ENCODE assay signal across 21 cellular contexts in genomic region chr5:177261510-177261909, GRCh38. TPM values are rescaled to one million over a fixed set of nuclear protein-coding genes. Genes with fewer than 3 reads are reported as not detected.
DNase-seq lines count a peak whose midpoint lies in the region; ATAC-seq, FAIRE-seq and TF ChIP-seq lines count a peak whose summit lies in the region.
"Had no signal": no experiment of that assay in that cellular context is flagged by ENCODE, and none has a peak within 500 bp of the region (broad histone marks: within the 10 kb centered on the region; RNA-seq: fewer than 3 reads in every experiment).

No MANE protein-coding gene starts in this region.

- H3K9ac ChIP-seq in liver (ENCODE audit: low read depth in 1 of 2, low read length in 2 of 2), result no peak overlapping the region
- no peak overlapping the region for H3K9ac ChIP-seq in HepG2 (ENCODE audit: insufficient read depth, low read depth, low read length)
- no peak overlapping the region for H3K9ac ChIP-seq in endodermal cell (ENCODE audit: extremely low read depth, low read length, poor library complexity, severe bottlenecking)
- H3K9ac ChIP-seq: GM23248 had no signal

- H3K27me3 ChIP-seq in liver (ENCODE audit: control insufficient read depth in 4 of 4, insufficient read depth in 4 of 4, low read length in 3 of 4) (no peaks in the 10 kb centered on the region), HepG2 (ENCODE audit: control insufficient read depth in 1 of 2, insufficient read depth in 2 of 2, low read length in 2 of 2) (no peaks in the 10 kb centered on the region), endodermal cell (ENCODE audit: control insufficient read depth, insufficient read depth, low read length, poor library complexity, severe bottlenecking) (no peaks in the 10 kb centered on the region)
- H3K27me3 ChIP-seq: BE2C had no signal

- H3K79me2 ChIP-seq in HepG2 (ENCODE audit: insufficient read depth, low read length), result no peaks in the 10 kb centered on the region

- H3K4me2 ChIP-seq in HepG2 (ENCODE audit: low read depth, low read length), result no peak overlapping the region

- peaks cover 87% of the 10 kb centered on the region for H3K36me3 Mint-ChIP-seq in endodermal cell (ENCODE audit: low read depth)
- H3K36me3 Mint-ChIP-seq in progenitor cell of endocrine pancreas (ENCODE audit: insufficient read depth), result peaks cover 39% of the 10 kb centered on the region
- H3K36me3 Mint-ChIP-seq in MCF 10A (ENCODE audit: insufficient read depth, unreplicated experiment), result peaks cover 98% of the 10 kb centered on the region

- in situ Hi-C loops in HepG2 (cut with HindIII; ENCODE audit: extremely low pct_ligation_motif_present, low pct_unique_long_range_greater_than_20kb), result no loop called here

- H3K36me3 ChIP-seq in liver (ENCODE audit: control insufficient read depth in 4 of 4, insufficient read depth in 3 of 4, low read depth in 1 of 4, low read length in 3 of 4) (peaks cover 6 to 51% (median 39%) of the 10 kb centered on the region in 4 donors), HepG2 (replicated peaks in 1 of 2; ENCODE audit: control insufficient read depth in 1 of 2, insufficient read depth in 2 of 2, low read length in 2 of 2) (no peaks in the 10 kb centered on the region), endodermal cell (ENCODE audit: control insufficient read depth, insufficient read depth, low read length) (peaks cover 95% of the 10 kb centered on the region)

- BruUV-seq in HepG2 (replicated peaks; lab: Mats Ljungman, UMichigan), result no TSS peak
- no TSS peak for BruUV-seq in MCF 10A (replicated peaks; lab: Mats Ljungman, UMichigan)

- WGBS in liver, result 84% methylated on average over 1 of the region's 1 CpG
- WGBS in HepG2 (ENCODE audit: low lambda C conversion rate), result 11% methylated on average over 1 of the region's 1 CpG
- 96% methylated on average over 1 of the region's 1 CpG; no CpG with 5 or more reads in 1 of the 2 experiments for WGBS in endodermal cell (ENCODE audit: insufficient coverage in 1 of 2, insufficient read length in 1 of 2), 2 experiments

- DNase-seq in HepG2 (ENCODE audit: low spot score), result no peak
- DNase-seq in endodermal cell, result no peak
- DNase-seq in progenitor cell of endocrine pancreas (ENCODE audit: low spot score, unreplicated experiment), result no peak
- DNase-seq in GM03348 (ENCODE audit: low spot score), result no peak
- DNase-seq in MCF 10A (ENCODE audit: unreplicated experiment), result no peak
- DNase-seq: ACHN; BE2C; C1 segment of cervical spinal cord; Caco-2; CD4-positive, CD25-positive, alpha-beta regulatory T cell; GM23248 had no signal

- no peak overlapping the region for H2AFZ ChIP-seq in HepG2 (ENCODE audit: low read length)
- H2AFZ ChIP-seq: GM23248 had no signal

- intact Hi-C loops in HepG2 (cut with micrococcal nuclease; ENCODE audit: unreplicated experiment), result no loop called here
- intact Hi-C loops in MCF 10A (cut with micrococcal nuclease), result no loop called here

- no peaks in the 10 kb centered on the region for H3K27me3 Mint-ChIP-seq in endodermal cell (ENCODE audit: insufficient read depth)
- no peaks in the 10 kb centered on the region for H3K27me3 Mint-ChIP-seq in progenitor cell of endocrine pancreas
- H3K27me3 Mint-ChIP-seq in MCF 10A (ENCODE audit: insufficient read depth, unreplicated experiment), result no peaks in the 10 kb centered on the region
- H3K27me3 Mint-ChIP-seq: CD4-positive, CD25-positive, alpha-beta regulatory T cell; IgD-negative memory B cell had no signal

- no peak for TF ChIP-seq EP300 in HepG2 (IDR thresholded peaks at IDR 0.05; ENCODE audit: low read depth in 2 of 2, low read length in 2 of 2)
- no peak for TF ChIP-seq EP300 in HepG2 (CRISPR knock-in tag; IDR thresholded peaks at IDR 0.05; ENCODE audit: borderline replicate concordance)

- POLR2A ChIA-PET in HepG2 (lab: Yijun Ruan, JAX), result no interaction called here
- POLR2A ChIA-PET in MCF 10A (lab: Yijun Ruan, JAX), result no interaction called here

- no peak overlapping the region for H3K27ac ChIP-seq in liver (ENCODE audit: low read depth in 1 of 2, low read length in 2 of 2)
- H3K27ac ChIP-seq in HepG2 (ENCODE audit: extremely low read length, insufficient read depth, low read length), result no peak overlapping the region
- no peak overlapping the region for H3K27ac ChIP-seq in endodermal cell (ENCODE audit: low read depth, low read length)
- H3K27ac ChIP-seq: GM23248 had no signal

- no peaks in the 10 kb centered on the region for H3K9me3 ChIP-seq in liver (ENCODE audit: control insufficient read depth in 4 of 4, low read length in 3 of 4)
- no peaks in the 10 kb centered on the region for H3K9me3 ChIP-seq in HepG2 (ENCODE audit: low read length)
- no peaks in the 10 kb centered on the region for H3K9me3 ChIP-seq in endodermal cell (ENCODE audit: control insufficient read depth, low read length)
- H3K9me3 ChIP-seq: BE2C, Caco-2, HAP-1 had no signal

- H3K4me1 Mint-ChIP-seq in endodermal cell (no peaks in the 10 kb centered on the region), progenitor cell of endocrine pancreas (ENCODE audit: low read depth) (peaks cover 17% of the 10 kb centered on the region), MCF 10A (ENCODE audit: insufficient read depth, unreplicated experiment) (no peaks in the 10 kb centered on the region)
- H3K4me1 Mint-ChIP-seq: IgD-negative memory B cell had no signal

- H3K4me1 ChIP-seq in liver (ENCODE audit: control insufficient read depth in 4 of 4, insufficient read depth in 4 of 4, low read length in 3 of 4), result no peaks in the 10 kb centered on the region
- H3K4me1 ChIP-seq in HepG2 (ENCODE audit: insufficient read depth, low read length), result peaks cover 8% of the 10 kb centered on the region; the same call in 1 of the 2 replicates
- no peaks in the 10 kb centered on the region for H3K4me1 ChIP-seq in endodermal cell (ENCODE audit: control insufficient read depth, insufficient read depth, low read length)
- H3K4me1 ChIP-seq: BE2C, Caco-2, HAP-1 had no signal

- TF ChIP-seq RAD21 in liver (IDR thresholded peaks at IDR 0.05) (no peak), HepG2 (CRISPR knock-in tag; IDR thresholded peaks at IDR 0.05) (no peak)

- TF ChIP-seq POLR2A in HepG2 (IDR thresholded peaks at IDR 0.05; ENCODE audit: insufficient read depth in 1 of 2, low read depth in 2 of 2, low read length in 2 of 2), result no peak

- H3K27ac Mint-ChIP-seq in endodermal cell (peak overlapping the region; percentile 14), progenitor cell of endocrine pancreas (peak overlapping the region; percentile 49), MCF 10A (ENCODE audit: low read depth, unreplicated experiment) (no peak overlapping the region)
- H3K27ac Mint-ChIP-seq: CD4-positive, CD25-positive, alpha-beta regulatory T cell; IgD-negative memory B cell had no signal

- TF ChIP-seq CTCF in liver (IDR thresholded peaks at IDR 0.05; ENCODE audit: low read depth, low read length, missing input control), result no peak
- TF ChIP-seq CTCF in HepG2 (CRISPR knock-in tag; IDR thresholded peaks at IDR 0.05), result no peak
- no peak for TF ChIP-seq CTCF in endodermal cell (conservative IDR thresholded peaks at IDR 0.05)
- TF ChIP-seq CTCF in progenitor cell of endocrine pancreas (IDR thresholded peaks at IDR 0.05; ENCODE audit: unreplicated experiment), result no peak
- no peak for TF ChIP-seq CTCF in MCF 10A (IDR thresholded peaks at IDR 0.05; ENCODE audit: unreplicated experiment)

- no peaks in the 10 kb centered on the region for H4K20me1 ChIP-seq in HepG2 (ENCODE audit: insufficient read depth, low read length)

- H3K9me3 Mint-ChIP-seq in endodermal cell, result no peaks in the 10 kb centered on the region
- H3K9me3 Mint-ChIP-seq in progenitor cell of endocrine pancreas (ENCODE audit: low read depth), result no peaks in the 10 kb centered on the region
- no peaks in the 10 kb centered on the region for H3K9me3 Mint-ChIP-seq in MCF 10A (ENCODE audit: unreplicated experiment)
- H3K9me3 Mint-ChIP-seq: CD4-positive, CD25-positive, alpha-beta regulatory T cell; IgD-negative memory B cell had no signal

- FAIRE-seq in HepG2 (lab: Jason Lieb, UNC), result no peak
- FAIRE-seq: A204.1, D721Med, G401.6, GM12892, GM18507, HTR-8/SVneo had no signal

- CTCF ChIA-PET in HepG2 (lab: Yijun Ruan, JAX; ENCODE audit: low intra/inter-chr PET ratio, low total read pairs) (no interaction called here), MCF 10A (lab: Yijun Ruan, JAX) (no interaction called here)

- ATAC-seq in HepG2 (no peak), HG03460 (IDR thresholded peaks at IDR 0.05; ENCODE audit: unreplicated experiment) (no peak)

- H3K4me3 ChIP-seq in liver (ENCODE audit: low read depth in 1 of 3, low read length in 3 of 3) (no peak overlapping the region), HepG2 (replicated peaks in 1 of 3; ENCODE audit: insufficient read depth in 1 of 3, low read depth in 2 of 3, low read length in 3 of 3) (no peak overlapping the region), endodermal cell (ENCODE audit: low read length) (no peak overlapping the region)
- H3K4me3 ChIP-seq: GM23248, HAP-1 had no signal

- H3K4me3 Mint-ChIP-seq in endodermal cell (no peak overlapping the region), progenitor cell of endocrine pancreas (ENCODE audit: low read depth) (no peak overlapping the region), MCF 10A (ENCODE audit: unreplicated experiment) (no peak overlapping the region)
- H3K4me3 Mint-ChIP-seq: CD4-positive, CD25-positive, alpha-beta regulatory T cell; IgD-negative memory B cell had no signal

RNA-seq across cellular contexts. Expression of gene RAB24, which starts 42.0 kb away (rescaled TPM):
- 10 to 100 TPM in 1 of 2 donors, 1 to 10 TPM in 1; 8.5 to 10.3 TPM for total RNA-seq in liver
- 10 to 100 TPM; 13.8 to 19.0 TPM for polyA plus RNA-seq in liver
- 15.4 and 22.9 TPM in 2 replicates for total RNA-seq in HepG2 (2016; rRNA removed; fragmentation: Illumina TruSeq; extraction: Trizol)
- total RNA-seq in HepG2 (2016; cell fraction: cytosol; rRNA removed; fragmentation: Illumina TruSeq; extraction: Trizol; ENCODE audit: low read depth), result 6.4 and 11.5 TPM in 2 replicates
- 15.3 and 23.6 TPM in 2 replicates for total RNA-seq in HepG2 (2016; cell fraction: insoluble cytoplasmic fraction; rRNA removed; fragmentation: Illumina TruSeq; extraction: Trizol)
- total RNA-seq in HepG2 (2016; cell fraction: membrane; rRNA removed; fragmentation: Illumina TruSeq; extraction: Trizol), result 13.3 and 16.0 TPM in 2 replicates
- 24.2 and 30.2 TPM in 2 replicates for total RNA-seq in HepG2 (2016; cell fraction: nucleus; rRNA removed; fragmentation: Illumina TruSeq; extraction: Trizol)
- 63.7 and 74.5 TPM in 2 replicates for polyA plus RNA-seq in HepG2 (2011; rRNA removed)
- 41.9 and 60.6 TPM in 2 replicates for polyA plus RNA-seq in HepG2 (2011; cell fraction: cytosol; rRNA removed)
- polyA plus RNA-seq in HepG2 (2011; cell fraction: nucleus; rRNA removed), result 332 and 383 TPM in 2 replicates
- polyA plus RNA-seq in HepG2 (2012), result 28.5 and 30.3 TPM in 2 replicates
- 10.6 and 14.5 TPM in 2 replicates for polyA plus RNA-seq in HepG2 (2016; cell fraction: cytosol; fragmentation: Illumina TruSeq; extraction: Trizol; ENCODE audit: low read depth)
- 24.0 and 24.9 TPM in 2 replicates for polyA plus RNA-seq in HepG2 (2016; cell fraction: insoluble cytoplasmic fraction; fragmentation: Illumina TruSeq; extraction: Trizol; ENCODE audit: low read depth)
- polyA plus RNA-seq in HepG2 (2016; cell fraction: membrane; fragmentation: Illumina TruSeq; extraction: Trizol; ENCODE audit: low read depth), result 15.6 and 19.9 TPM in 2 replicates
- polyA plus RNA-seq in HepG2 (2016; cell fraction: nucleus; fragmentation: Illumina TruSeq; extraction: Trizol; ENCODE audit: insufficient read depth, low read depth), result 93.8 and 96.1 TPM in 2 replicates
- 7.4 and 16.0 TPM in 2 replicates for polyA minus RNA-seq in HepG2 (2011; rRNA and poly(A)+ RNA removed; ENCODE audit: low replicate concordance)
- 5.2 and 5.7 TPM in 2 replicates for polyA minus RNA-seq in HepG2 (2011; cell fraction: cytosol; rRNA and poly(A)+ RNA removed)
- polyA minus RNA-seq in HepG2 (2011; cell fraction: nucleus; rRNA and poly(A)+ RNA removed), result 21.3 and 23.3 TPM in 2 replicates
- 10 to 100 TPM; 13.8 to 25.1 TPM for total RNA-seq in endodermal cell
- 18.1 TPM for polyA plus RNA-seq in endodermal cell (2013, experiment 1 of 2)
- polyA plus RNA-seq in endodermal cell (2013, experiment 2 of 2), result 16.1 TPM
- 26.9 and 30.0 TPM in 2 replicates for total RNA-seq in progenitor cell of endocrine pancreas
- 34.3 and 42.6 TPM in 2 replicates for total RNA-seq in MCF 10A (2022)

RNA-seq across cellular contexts. Expression of gene PRELID1, which starts 42.1 kb away (rescaled TPM):
- total RNA-seq in liver (10 to 100 TPM; 47.9 to 58.4 TPM), HepG2 (2016; rRNA removed; fragmentation: Illumina TruSeq; extraction: Trizol) (239 and 271 TPM in 2 replicates), endodermal cell (100 to 1,000 TPM; 157 to 165 TPM), progenitor cell of endocrine pancreas (94.0 and 114 TPM in 2 replicates), MCF 10A (2022) (217 and 267 TPM in 2 replicates)
- polyA plus RNA-seq in liver (100 to 1,000 TPM; 112 to 200 TPM), HepG2 (2011; rRNA removed) (228 and 250 TPM in 2 replicates)
- total RNA-seq in HepG2 (2016; cell fraction: cytosol; rRNA removed; fragmentation: Illumina TruSeq; extraction: Trizol; ENCODE audit: low read depth), result 772 and 890 TPM in 2 replicates
- total RNA-seq in HepG2 (2016; cell fraction: insoluble cytoplasmic fraction; rRNA removed; fragmentation: Illumina TruSeq; extraction: Trizol), result 220 and 264 TPM in 2 replicates
- 708 and 781 TPM in 2 replicates for total RNA-seq in HepG2 (2016; cell fraction: membrane; rRNA removed; fragmentation: Illumina TruSeq; extraction: Trizol)
- 90.3 and 98.5 TPM in 2 replicates for total RNA-seq in HepG2 (2016; cell fraction: nucleus; rRNA removed; fragmentation: Illumina TruSeq; extraction: Trizol)
- 212 and 323 TPM in 2 replicates for polyA plus RNA-seq in HepG2 (2011; cell fraction: cytosol; rRNA removed)
- 85.7 and 87.5 TPM in 2 replicates for polyA plus RNA-seq in HepG2 (2011; cell fraction: nucleus; rRNA removed)
- 91.2 and 111 TPM in 2 replicates for polyA plus RNA-seq in HepG2 (2012)
- polyA plus RNA-seq in HepG2 (2016; cell fraction: cytosol; fragmentation: Illumina TruSeq; extraction: Trizol; ENCODE audit: low read depth), result 1,341 and 1,562 TPM in 2 replicates
- polyA plus RNA-seq in HepG2 (2016; cell fraction: insoluble cytoplasmic fraction; fragmentation: Illumina TruSeq; extraction: Trizol; ENCODE audit: low read depth), result 353 and 387 TPM in 2 replicates
- polyA plus RNA-seq in HepG2 (2016; cell fraction: membrane; fragmentation: Illumina TruSeq; extraction: Trizol; ENCODE audit: low read depth), result 984 and 1,090 TPM in 2 replicates
- 258 and 277 TPM in 2 replicates for polyA plus RNA-seq in HepG2 (2016; cell fraction: nucleus; fragmentation: Illumina TruSeq; extraction: Trizol; ENCODE audit: insufficient read depth, low read depth)
- 103 and 232 TPM in 2 replicates for polyA minus RNA-seq in HepG2 (2011; rRNA and poly(A)+ RNA removed; ENCODE audit: low replicate concordance)
- 61.2 and 64.5 TPM in 2 replicates for polyA minus RNA-seq in HepG2 (2011; cell fraction: cytosol; rRNA and poly(A)+ RNA removed)
- polyA minus RNA-seq in HepG2 (2011; cell fraction: nucleus; rRNA and poly(A)+ RNA removed), result 30.1 and 34.2 TPM in 2 replicates
- polyA plus RNA-seq in endodermal cell (2013, experiment 1 of 2), result 147 TPM
- polyA plus RNA-seq in endodermal cell (2013, experiment 2 of 2), result 149 TPM

RNA-seq across cellular contexts. Expression of gene MXD3, which starts 50.2 kb away (rescaled TPM):
- 10 to 100 TPM in 1 of 2 donors, 1 to 10 TPM in 1; 6.0 to 36.8 TPM for total RNA-seq in liver
- polyA plus RNA-seq in liver, result 1 to 10 TPM; 1.9 to 8.0 TPM
- 9.9 and 12.8 TPM in 2 replicates for total RNA-seq in HepG2 (2016; rRNA removed; fragmentation: Illumina TruSeq; extraction: Trizol)
- total RNA-seq in HepG2 (2016; cell fraction: cytosol; rRNA removed; fragmentation: Illumina TruSeq; extraction: Trizol; ENCODE audit: low read depth), result 6.1 and 6.8 TPM in 2 replicates
- 11.7 and 11.8 TPM in 2 replicates for total RNA-seq in HepG2 (2016; cell fraction: insoluble cytoplasmic fraction; rRNA removed; fragmentation: Illumina TruSeq; extraction: Trizol)
- 6.6 TPM in 2 replicates for total RNA-seq in HepG2 (2016; cell fraction: membrane; rRNA removed; fragmentation: Illumina TruSeq; extraction: Trizol)
- 10.4 and 14.3 TPM in 2 replicates for total RNA-seq in HepG2 (2016; cell fraction: nucleus; rRNA removed; fragmentation: Illumina TruSeq; extraction: Trizol)
- 10.5 and 11.2 TPM in 2 replicates for polyA plus RNA-seq in HepG2 (2011; rRNA removed)
- polyA plus RNA-seq in HepG2 (2011; cell fraction: cytosol; rRNA removed), result 6.0 and 15.2 TPM in 2 replicates
- polyA plus RNA-seq in HepG2 (2011; cell fraction: nucleus; rRNA removed), result 68.6 and 87.5 TPM in 2 replicates
- 4.6 and 6.6 TPM in 2 replicates for polyA plus RNA-seq in HepG2 (2012)
- polyA plus RNA-seq in HepG2 (2016; cell fraction: cytosol; fragmentation: Illumina TruSeq; extraction: Trizol; ENCODE audit: low read depth), result 4.5 and 5.4 TPM in 2 replicates
- polyA plus RNA-seq in HepG2 (2016; cell fraction: insoluble cytoplasmic fraction; fragmentation: Illumina TruSeq; extraction: Trizol; ENCODE audit: low read depth), result 8.2 and 10.7 TPM in 2 replicates
- polyA plus RNA-seq in HepG2 (2016; cell fraction: membrane; fragmentation: Illumina TruSeq; extraction: Trizol; ENCODE audit: low read depth), result 5.8 and 5.9 TPM in 2 replicates
- polyA plus RNA-seq in HepG2 (2016; cell fraction: nucleus; fragmentation: Illumina TruSeq; extraction: Trizol; ENCODE audit: insufficient read depth, low read depth), result 28.9 and 39.4 TPM in 2 replicates
- polyA minus RNA-seq in HepG2 (2011; rRNA and poly(A)+ RNA removed; ENCODE audit: low replicate concordance), result 8.1 and 15.6 TPM in 2 replicates
- 4.1 and 5.1 TPM in 2 replicates for polyA minus RNA-seq in HepG2 (2011; cell fraction: cytosol; rRNA and poly(A)+ RNA removed)
- polyA minus RNA-seq in HepG2 (2011; cell fraction: nucleus; rRNA and poly(A)+ RNA removed), result 8.7 and 9.7 TPM in 2 replicates
- total RNA-seq in endodermal cell, result 10 to 100 TPM; 14.2 to 20.4 TPM
- 49.5 TPM for polyA plus RNA-seq in endodermal cell (2013, experiment 1 of 2)
- 49.8 TPM for polyA plus RNA-seq in endodermal cell (2013, experiment 2 of 2)
- 20.1 and 20.6 TPM in 2 replicates for total RNA-seq in progenitor cell of endocrine pancreas
- total RNA-seq in MCF 10A (2022), result 8.4 and 13.2 TPM in 2 replicates
